ENCODE assay signal across 13 cellular contexts in genomic region chr11:27392715-27393114, GRCh38. TPM values are rescaled to one million over a fixed set of nuclear protein-coding genes. Genes with fewer than 3 reads are reported as not detected.
A peak's percentile ranks its signal among the peaks of the same experiment; 100 is the strongest.
DNase-seq lines count a peak whose midpoint lies in the region; ATAC-seq, FAIRE-seq and TF ChIP-seq lines count a peak whose summit lies in the region.
"Had no signal": no experiment of that assay in that cellular context is flagged by ENCODE, and none has a peak within 500 bp of the region (broad histone marks: within the 10 kb centered on the region; RNA-seq: fewer than 3 reads in every experiment).

No MANE protein-coding gene starts in this region.

- H3K4ac ChIP-seq in IMR-90 (ENCODE audit: low read depth, low read length) (no peak overlapping the region), mesenchymal stem cell (ENCODE audit: low read depth in 1 of 2, low read length in 2 of 2) (no peak overlapping the region)

- H3K27me3 ChIP-seq in IMR-90 (ENCODE audit: control insufficient read depth, insufficient read depth, low read length) (no peaks in the 10 kb centered on the region), mesenchymal stem cell (ENCODE audit: control insufficient read depth in 1 of 2, insufficient read depth in 1 of 2, low read length in 2 of 2) (no peaks in the 10 kb centered on the region)
- H3K27me3 ChIP-seq: BLaER1 treated with 17β-estradiol and CSF1 and Interleukin-3, amounts not matched to agents 10 nM and 100 nM had no signal

- dilution Hi-C loops in IMR-90 (cut with HindIII; ENCODE audit: low sequenced_read_pairs, unreplicated experiment), result no loop called here

- H3K4me1 Mint-ChIP-seq in activated T-helper 1 cell treated with anti-CD3 and anti-CD28 coated beads, Interleukin-12 subunit alpha, Interleukin-12 subunit beta, Interleukin-2, Interleukin-4 antibody, amounts not matched to agents 30 ng/mL and 10 ng/mL and 1 ng/mL, durations not matched to agents 14 hours and 24 hours and 36 hours (ENCODE audit: low read depth), result no peaks in the 10 kb centered on the region

- no TSS peak for BruUV-seq in IMR-90 (replicated peaks; lab: Mats Ljungman, UMichigan)

- no peak for TF ChIP-seq RAD21 in IMR-90 (IDR thresholded peaks at IDR 0.05; ENCODE audit: low read length)

- CTCF ChIA-PET in IMR-90 (lab: Yijun Ruan, JAX), result interaction anchor here (1.1 kb wide), 1 partner anchor 93 kb away, joined by 3 read pairs; no protein-coding TSS in a partner anchor

- POLR2A ChIA-PET in IMR-90 (lab: Charles Lee; ENCODE audit: unreplicated experiment), result no interaction called here

- H3K56ac ChIP-seq in IMR-90 (ENCODE audit: extremely low read depth, insufficient read depth, low read length), result no peak overlapping the region

- H4K8ac ChIP-seq in IMR-90 (ENCODE audit: low read depth in 2 of 2, low read length in 2 of 2) (no peak overlapping the region), mesenchymal stem cell (ENCODE audit: low read length) (no peak overlapping the region)

- H3K36me3 ChIP-seq in IMR-90 (ENCODE audit: control insufficient read depth, insufficient read depth, low read length), result no peaks in the 10 kb centered on the region
- no peaks in the 10 kb centered on the region for H3K36me3 ChIP-seq in mesenchymal stem cell (ENCODE audit: control insufficient read depth in 1 of 2, insufficient read depth in 2 of 2, low read depth in 1 of 2, low read length in 2 of 2)
- H3K36me3 ChIP-seq: BLaER1 treated with 17β-estradiol and CSF1 and Interleukin-3, amounts not matched to agents 10 nM and 100 nM had no signal

- no peaks in the 10 kb centered on the region for H3K9me3 ChIP-seq in IMR-90 (ENCODE audit: control insufficient read depth, insufficient read depth, low read length)
- H3K9me3 ChIP-seq in mesenchymal stem cell (ENCODE audit: control insufficient read depth, low read length), result no peaks in the 10 kb centered on the region
- H3K9me3 ChIP-seq: BLaER1 treated with 17β-estradiol and CSF1 and Interleukin-3, amounts not matched to agents 10 nM and 100 nM had no signal

- H3K14ac ChIP-seq in IMR-90 (replicated peaks; ENCODE audit: low read depth, low read length) (no peak overlapping the region), mesenchymal stem cell (ENCODE audit: low read length in 2 of 2) (no peak overlapping the region)

- no peak overlapping the region for H3K4me3 Mint-ChIP-seq in activated T-helper 1 cell treated with anti-CD3 and anti-CD28 coated beads, Interleukin-12 subunit alpha, Interleukin-12 subunit beta, Interleukin-2, Interleukin-4 antibody, amounts not matched to agents 30 ng/mL and 10 ng/mL and 1 ng/mL, durations not matched to agents 14 hours and 24 hours and 36 hours
- H3K4me3 Mint-ChIP-seq: activated naive CD8-positive, alpha-beta T cell treated with anti-CD3 and anti-CD28 coated beads for 36 hours; T-helper 17 cell had no signal

- H2BK12ac ChIP-seq in mesenchymal stem cell (ENCODE audit: low read length in 2 of 2), result no peak overlapping the region

- no peaks in the 10 kb centered on the region for H3K27me3 Mint-ChIP-seq in activated T-helper 1 cell treated with anti-CD3 and anti-CD28 coated beads, Interleukin-12 subunit alpha, Interleukin-12 subunit beta, Interleukin-2, Interleukin-4 antibody, amounts not matched to agents 30 ng/mL and 10 ng/mL and 1 ng/mL, durations not matched to agents 14 hours and 24 hours and 36 hours (ENCODE audit: insufficient read depth)
- H3K27me3 Mint-ChIP-seq: activated naive CD8-positive, alpha-beta T cell treated with anti-CD3 and anti-CD28 coated beads for 36 hours had no signal

- H2BK20ac ChIP-seq in IMR-90 (ENCODE audit: low read depth, low read length), result no peak overlapping the region

- no peak overlapping the region for H3K18ac ChIP-seq in IMR-90 (ENCODE audit: low read depth, low read length)
- H3K18ac ChIP-seq in mesenchymal stem cell (ENCODE audit: low read depth in 1 of 2, low read length in 2 of 2), result no peak overlapping the region

- TF ChIP-seq POLR2A in IMR-90 (IDR thresholded peaks at IDR 0.05; ENCODE audit: low read depth, low read length), result no peak

- peak overlapping the region; percentile 32; the same call in 1 of the 2 replicates for H3K27ac ChIP-seq in IMR-90 (ENCODE audit: insufficient read depth, low read length)
- peak overlapping the region; percentile 83 for H3K27ac ChIP-seq in mesenchymal stem cell (ENCODE audit: low read length, poor library complexity, severe bottlenecking)
- H3K27ac ChIP-seq: BLaER1 treated with 17β-estradiol and CSF1 and Interleukin-3, amounts not matched to agents 10 nM and 100 nM had no signal

- H2AFZ ChIP-seq in IMR-90 (replicated peaks; ENCODE audit: low read length, poor library complexity) (no peak overlapping the region), mesenchymal stem cell (ENCODE audit: low read depth, low read length) (no peak overlapping the region)

- intact Hi-C loops in IMR-90 (cut with micrococcal nuclease), result loop anchor here (10.0 kb wide), 1 partner anchor 418 kb away; no protein-coding TSS in a partner anchor
- intact Hi-C loops in activated T-helper 1 cell treated with anti-CD3 and anti-CD28 coated beads, Interleukin-12 subunit alpha, Interleukin-12 subunit beta, Interleukin-2, Interleukin-4 antibody, amounts not matched to agents 30 ng/mL and 10 ng/mL and 1 ng/mL, durations not matched to agents 14 hours and 24 hours and 36 hours (cut with micrococcal nuclease), result no loop called here

- H3K4me3 ChIP-seq in IMR-90 (ENCODE audit: insufficient read depth, low read depth, low read length), result no peak overlapping the region
- H3K4me3 ChIP-seq in mesenchymal stem cell (ENCODE audit: insufficient read depth in 1 of 2, low read depth in 1 of 2, low read length in 2 of 2), result no peak overlapping the region
- H3K4me3 ChIP-seq: BLaER1 treated with 17β-estradiol and CSF1 and Interleukin-3, amounts not matched to agents 10 nM and 100 nM had no signal

- TF ChIP-seq CTCF in IMR-90 (conservative IDR thresholded peaks at IDR 0.05; ENCODE audit: low read depth, low read length), result no peak

- H4K91ac ChIP-seq in IMR-90 (ENCODE audit: insufficient read depth, low read depth, low read length), result no peak overlapping the region
- H4K91ac ChIP-seq in mesenchymal stem cell (ENCODE audit: low read length), result no peak overlapping the region

- FAIRE-seq in frontal cortex (lab: Jason Lieb, UNC), result no peak

- H3K36me3 Mint-ChIP-seq in activated T-helper 1 cell treated with anti-CD3 and anti-CD28 coated beads, Interleukin-12 subunit alpha, Interleukin-12 subunit beta, Interleukin-2, Interleukin-4 antibody, amounts not matched to agents 30 ng/mL and 10 ng/mL and 1 ng/mL, durations not matched to agents 14 hours and 24 hours and 36 hours (ENCODE audit: low read depth), result no peaks in the 10 kb centered on the region
- H3K36me3 Mint-ChIP-seq: activated naive CD8-positive, alpha-beta T cell treated with anti-CD3 and anti-CD28 coated beads for 36 hours had no signal

- H3K9me3 Mint-ChIP-seq in activated T-helper 1 cell treated with anti-CD3 and anti-CD28 coated beads, Interleukin-12 subunit alpha, Interleukin-12 subunit beta, Interleukin-2, Interleukin-4 antibody, amounts not matched to agents 30 ng/mL and 10 ng/mL and 1 ng/mL, durations not matched to agents 14 hours and 24 hours and 36 hours, result no peaks in the 10 kb centered on the region
- H3K9me3 Mint-ChIP-seq: activated naive CD8-positive, alpha-beta T cell treated with anti-CD3 and anti-CD28 coated beads for 36 hours had no signal

- H3K23ac ChIP-seq in IMR-90 (ENCODE audit: low read depth, low read length) (no peak overlapping the region), mesenchymal stem cell (ENCODE audit: low read length in 2 of 2) (no peak overlapping the region)

- no peak overlapping the region for H3K9ac ChIP-seq in IMR-90 (ENCODE audit: low read depth, low read length)
- peak overlapping the region; percentile 18 for H3K9ac ChIP-seq in mesenchymal stem cell (ENCODE audit: low read length)
- H3K9ac ChIP-seq: BLaER1 treated with 17β-estradiol and CSF1 and Interleukin-3, amounts not matched to agents 10 nM and 100 nM had no signal

- peak overlapping the region; percentile 67 for H2BK5ac ChIP-seq in IMR-90 (ENCODE audit: low read depth, low read length, poor library complexity, severe bottlenecking)
- H2BK5ac ChIP-seq in mesenchymal stem cell (ENCODE audit: low read depth, low read length, poor library complexity, severe bottlenecking), result no peak overlapping the region

- no peak overlapping the region for H2BK120ac ChIP-seq in IMR-90 (ENCODE audit: low read depth, low read length)
- H2BK120ac ChIP-seq in mesenchymal stem cell (ENCODE audit: low read depth, low read length), result no peak overlapping the region

- H2AK5ac ChIP-seq in IMR-90 (ENCODE audit: low read depth, low read length), result no peak overlapping the region
- H2AK5ac ChIP-seq in mesenchymal stem cell (ENCODE audit: low read length, severe bottlenecking), result no peak overlapping the region

- no peak overlapping the region for H4K5ac ChIP-seq in IMR-90 (ENCODE audit: low read depth, low read length)

- in situ Hi-C loops in ACHN (cut with HindIII; ENCODE audit: low pct_ligation_motif_present, low pct_unique_long_range_greater_than_20kb, low sequenced_read_pairs), result no loop called here
- in situ Hi-C loops in IMR-90 (cut with MboI; ENCODE audit: low sequenced_read_pairs), result no loop called here
- in situ Hi-C loops in G401 (cut with HindIII; ENCODE audit: low sequenced_read_pairs), result no loop called here

- peak; percentile 44 for DNase-seq in ACHN
- DNase-seq in IMR-90, result peak; percentile 90
- peak; percentile 70 for DNase-seq in dermis blood vessel endothelial cell
- DNase-seq in mesenchymal stem cell, result peak; percentile 75
- no peak for DNase-seq in G401 (ENCODE audit: low spot score)
- DNase-seq in frontal cortex (ENCODE audit: low spot score in 2 of 2), result no peak
- DNase-seq in activated T-helper 1 cell treated with anti-CD3 and anti-CD28 coated beads, Interleukin-12 subunit alpha, Interleukin-12 subunit beta, Interleukin-2, Interleukin-4 antibody, amounts not matched to agents 30 ng/mL and 10 ng/mL and 1 ng/mL, durations not matched to agents 14 hours and 24 hours and 36 hours (ENCODE audit: low spot score), result no peak
- DNase-seq: activated naive CD8-positive, alpha-beta T cell treated with anti-CD3 and anti-CD28 coated beads for 36 hours; islet precursor cell; NCI-H1694 treated with DMSO at 0.1 percent for 48 hours; T-helper 17 cell had no signal

- no peak overlapping the region for H2AK9ac ChIP-seq in IMR-90 (replicated peaks; ENCODE audit: low read depth, low read length, poor library complexity)

- H3K9me1 ChIP-seq in IMR-90 (ENCODE audit: insufficient read depth, low read length), result peaks cover 13% of the 10 kb centered on the region

- H2BK15ac ChIP-seq in IMR-90 (ENCODE audit: low read depth, low read length) (no peak overlapping the region), mesenchymal stem cell (ENCODE audit: low read depth, poor library complexity, severe bottlenecking) (no peak overlapping the region)

- peak overlapping the region; percentile 21; the same call in 1 of the 2 replicates for H3K4me2 ChIP-seq in IMR-90 (ENCODE audit: low read depth, low read length)
- H3K4me2 ChIP-seq in mesenchymal stem cell (ENCODE audit: low read length, poor library complexity, severe bottlenecking), result no peak overlapping the region
- H3K4me2 ChIP-seq: BLaER1 treated with 17β-estradiol and CSF1 and Interleukin-3, amounts not matched to agents 10 nM and 100 nM had no signal

- H3K4me1 ChIP-seq in IMR-90 (ENCODE audit: control insufficient read depth, insufficient read depth, low read length) (peaks cover 19% of the 10 kb centered on the region), mesenchymal stem cell (ENCODE audit: control insufficient read depth, insufficient read depth, low read depth, low read length) (peaks cover 9% of the 10 kb centered on the region)
- H3K4me1 ChIP-seq: BLaER1 treated with 17β-estradiol and CSF1 and Interleukin-3, amounts not matched to agents 10 nM and 100 nM had no signal

- peak; percentile 82 for ATAC-seq in IMR-90 (ENCODE audit: low read depth)
- no peak for ATAC-seq in GM19395 (IDR thresholded peaks at IDR 0.05; ENCODE audit: unreplicated experiment)
- ATAC-seq: T-helper 17 cell had no signal

- peaks cover 3% of the 10 kb centered on the region; the same call in 1 of the 2 replicates for H4K20me1 ChIP-seq in IMR-90 (ENCODE audit: insufficient read depth, low read length)
- H4K20me1 ChIP-seq: BLaER1 treated with 17β-estradiol and CSF1 and Interleukin-3, amounts not matched to agents 10 nM and 100 nM had no signal

- H3K79me1 ChIP-seq in IMR-90 (ENCODE audit: low read depth in 1 of 2, low read length in 2 of 2), result peaks cover 0 to 4% of the 10 kb centered on the region in 2 experiments; a peak in 1 of 4 replicates
- peaks cover 1% of the 10 kb centered on the region for H3K79me1 ChIP-seq in mesenchymal stem cell (replicated peaks; ENCODE audit: low read length, poor library complexity, severe bottlenecking)

- no peak overlapping the region for H3K27ac Mint-ChIP-seq in activated T-helper 1 cell treated with anti-CD3 and anti-CD28 coated beads, Interleukin-12 subunit alpha, Interleukin-12 subunit beta, Interleukin-2, Interleukin-4 antibody, amounts not matched to agents 30 ng/mL and 10 ng/mL and 1 ng/mL, durations not matched to agents 14 hours and 24 hours and 36 hours
- H3K27ac Mint-ChIP-seq: activated naive CD8-positive, alpha-beta T cell treated with anti-CD3 and anti-CD28 coated beads for 36 hours; T-helper 17 cell had no signal

RNA-seq across cellular contexts. Expression of gene CCDC34, which starts 29.7 kb away (rescaled TPM):
- total RNA-seq in IMR-90 (2012; rRNA removed) (2.5 and 3.9 TPM in 2 replicates), dermis blood vessel endothelial cell (4.1 and 4.3 TPM in 2 replicates), frontal cortex (13.0 TPM)
- 4.0 and 4.5 TPM in 2 replicates for polyA plus RNA-seq in IMR-90 (2012; rRNA removed)
- 2.5 and 4.9 TPM in 2 replicates for polyA plus RNA-seq in IMR-90 (2012; cell fraction: cytosol; rRNA removed)
- 0.98 and 1.0 TPM in 2 replicates for polyA plus RNA-seq in IMR-90 (2012; cell fraction: nucleus; rRNA removed; ENCODE audit: low replicate concordance)
- 10.2 TPM for polyA plus RNA-seq in mesenchymal stem cell (2013, experiment 1 of 2)
- 11.4 TPM for polyA plus RNA-seq in mesenchymal stem cell (2013, experiment 2 of 2)
- total RNA-seq in G401 (2014; rRNA removed; shearing (Covaris generic)), result 6.0 and 8.2 TPM in 2 replicates
- 10.4 and 10.6 TPM in 2 replicates for total RNA-seq in activated T-helper 1 cell treated with anti-CD3 and anti-CD28 coated beads, Interleukin-12 subunit alpha, Interleukin-12 subunit beta, Interleukin-2, Interleukin-4 antibody, amounts not matched to agents 30 ng/mL and 10 ng/mL and 1 ng/mL, durations not matched to agents 14 hours and 24 hours and 36 hours

Comparison
In these comparisons a context has a peak if more than half of its experiments do, and no peak if none do; other contexts are left out.
1. DNase-seq: peak in ACHN (single experiment), IMR-90 (single experiment), dermis blood vessel endothelial cell (single experiment) and mesenchymal stem cell (single experiment); none in G401 (single experiment), frontal cortex (0 of 2) and activated T-helper 1 cell treated with anti-CD3 and anti-CD28 coated beads, Interleukin-12 subunit alpha, Interleukin-12 subunit beta, Interleukin-2, Interleukin-4 antibody, amounts not matched to agents 30 ng/mL and 10 ng/mL and 1 ng/mL, durations not matched to agents 14 hours and 24 hours and 36 hours (single experiment).